ENCODE assay signal across 1 cellular context in the genomic region with DNA sequence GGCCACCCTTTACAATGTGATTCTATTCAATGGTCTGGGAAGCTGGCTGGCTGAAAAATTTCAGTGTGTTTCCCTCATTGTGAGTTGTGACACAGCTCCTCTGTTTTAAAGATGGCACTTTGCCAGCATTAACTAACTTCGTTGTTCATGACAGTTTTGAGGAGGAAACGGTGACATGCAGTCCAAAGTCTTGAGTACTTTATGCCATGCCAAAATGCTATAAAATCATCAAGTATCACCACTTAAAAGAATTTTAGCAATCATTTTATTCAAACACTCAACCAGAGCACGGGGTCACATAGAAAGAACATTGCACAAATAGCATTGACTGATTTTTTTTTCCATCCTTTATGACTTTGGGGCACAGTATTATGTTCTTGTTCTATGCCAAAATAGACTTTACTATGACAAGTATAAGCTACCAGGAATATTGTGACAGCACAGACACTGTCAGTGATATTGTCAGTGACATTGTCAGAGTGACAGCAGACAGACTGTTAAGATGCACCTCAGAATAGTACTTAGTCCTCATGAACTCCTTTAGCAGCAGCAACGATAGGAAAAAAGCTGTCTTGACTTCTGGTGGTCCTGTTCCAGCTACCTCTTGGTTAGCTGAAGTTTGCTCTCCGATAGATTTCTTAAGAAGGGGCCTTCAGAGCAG.
TF ChIP-seq lines count a peak whose summit lies in the region.

No MANE protein-coding gene starts in this region.

TF ChIP-seq in WTC11, 78 proteins besides CTCF, POLR2A, EP300 and RAD21:
- TF ChIP-seq NR1H2 (CRISPR knock-in tag; IDR thresholded peaks at IDR 0.05) (no peak), SOX15 (CRISPR knock-in tag; IDR thresholded peaks at IDR 0.05) (no peak), GABPB1 (CRISPR knock-in tag; IDR thresholded peaks at IDR 0.05) (no peak), ZNF138 (CRISPR knock-in tag; conservative IDR thresholded peaks at IDR 0.05) (no peak), FOXK1 (CRISPR knock-in tag; IDR thresholded peaks at IDR 0.05) (no peak), TEAD4 (CRISPR knock-in tag; IDR thresholded peaks at IDR 0.05) (no peak), ZNF232 (CRISPR knock-in tag; IDR thresholded peaks at IDR 0.05) (no peak), PRRX2 (CRISPR knock-in tag; IDR thresholded peaks at IDR 0.05) (no peak)
- TF ChIP-seq, protein P1, sequence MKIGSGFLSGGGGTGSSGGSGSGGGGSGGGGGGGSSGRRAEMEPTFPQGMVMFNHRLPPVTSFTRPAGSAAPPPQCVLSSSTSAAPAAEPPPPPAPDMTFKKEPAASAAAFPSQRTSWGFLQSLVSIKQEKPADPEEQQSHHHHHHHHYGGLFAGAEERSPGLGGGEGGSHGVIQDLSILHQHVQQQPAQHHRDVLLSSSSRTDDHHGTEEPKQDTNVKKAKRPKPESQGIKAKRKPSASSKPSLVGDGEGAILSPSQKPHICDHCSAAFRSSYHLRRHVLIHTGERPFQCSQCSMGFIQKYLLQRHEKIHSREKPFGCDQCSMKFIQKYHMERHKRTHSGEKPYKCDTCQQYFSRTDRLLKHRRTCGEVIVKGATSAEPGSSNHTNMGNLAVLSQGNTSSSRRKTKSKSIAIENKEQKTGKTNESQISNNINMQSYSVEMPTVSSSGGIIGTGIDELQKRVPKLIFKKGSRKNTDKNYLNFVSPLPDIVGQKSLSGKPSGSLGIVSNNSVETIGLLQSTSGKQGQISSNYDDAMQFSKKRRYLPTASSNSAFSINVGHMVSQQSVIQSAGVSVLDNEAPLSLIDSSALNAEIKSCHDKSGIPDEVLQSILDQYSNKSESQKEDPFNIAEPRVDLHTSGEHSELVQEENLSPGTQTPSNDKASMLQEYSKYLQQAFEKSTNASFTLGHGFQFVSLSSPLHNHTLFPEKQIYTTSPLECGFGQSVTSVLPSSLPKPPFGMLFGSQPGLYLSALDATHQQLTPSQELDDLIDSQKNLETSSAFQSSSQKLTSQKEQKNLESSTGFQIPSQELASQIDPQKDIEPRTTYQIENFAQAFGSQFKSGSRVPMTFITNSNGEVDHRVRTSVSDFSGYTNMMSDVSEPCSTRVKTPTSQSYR (CRISPR knock-in tag; IDR thresholded peaks at IDR 0.05), result no peak
- TF ChIP-seq, protein P2, sequence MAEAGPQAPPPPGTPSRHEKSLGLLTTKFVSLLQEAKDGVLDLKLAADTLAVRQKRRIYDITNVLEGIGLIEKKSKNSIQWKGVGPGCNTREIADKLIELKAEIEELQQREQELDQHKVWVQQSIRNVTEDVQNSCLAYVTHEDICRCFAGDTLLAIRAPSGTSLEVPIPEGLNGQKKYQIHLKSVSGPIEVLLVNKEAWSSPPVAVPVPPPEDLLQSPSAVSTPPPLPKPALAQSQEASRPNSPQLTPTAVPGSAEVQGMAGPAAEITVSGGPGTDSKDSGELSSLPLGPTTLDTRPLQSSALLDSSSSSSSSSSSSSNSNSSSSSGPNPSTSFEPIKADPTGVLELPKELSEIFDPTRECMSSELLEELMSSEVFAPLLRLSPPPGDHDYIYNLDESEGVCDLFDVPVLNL (CRISPR knock-in tag; IDR thresholded peaks at IDR 0.05; ENCODE audit: borderline replicate concordance, low read depth), result no peak
- TF ChIP-seq, protein P3, sequence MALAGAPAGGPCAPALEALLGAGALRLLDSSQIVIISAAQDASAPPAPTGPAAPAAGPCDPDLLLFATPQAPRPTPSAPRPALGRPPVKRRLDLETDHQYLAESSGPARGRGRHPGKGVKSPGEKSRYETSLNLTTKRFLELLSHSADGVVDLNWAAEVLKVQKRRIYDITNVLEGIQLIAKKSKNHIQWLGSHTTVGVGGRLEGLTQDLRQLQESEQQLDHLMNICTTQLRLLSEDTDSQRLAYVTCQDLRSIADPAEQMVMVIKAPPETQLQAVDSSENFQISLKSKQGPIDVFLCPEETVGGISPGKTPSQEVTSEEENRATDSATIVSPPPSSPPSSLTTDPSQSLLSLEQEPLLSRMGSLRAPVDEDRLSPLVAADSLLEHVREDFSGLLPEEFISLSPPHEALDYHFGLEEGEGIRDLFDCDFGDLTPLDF (CRISPR knock-in tag; IDR thresholded peaks at IDR 0.05), result no peak
- TF ChIP-seq, protein P4, sequence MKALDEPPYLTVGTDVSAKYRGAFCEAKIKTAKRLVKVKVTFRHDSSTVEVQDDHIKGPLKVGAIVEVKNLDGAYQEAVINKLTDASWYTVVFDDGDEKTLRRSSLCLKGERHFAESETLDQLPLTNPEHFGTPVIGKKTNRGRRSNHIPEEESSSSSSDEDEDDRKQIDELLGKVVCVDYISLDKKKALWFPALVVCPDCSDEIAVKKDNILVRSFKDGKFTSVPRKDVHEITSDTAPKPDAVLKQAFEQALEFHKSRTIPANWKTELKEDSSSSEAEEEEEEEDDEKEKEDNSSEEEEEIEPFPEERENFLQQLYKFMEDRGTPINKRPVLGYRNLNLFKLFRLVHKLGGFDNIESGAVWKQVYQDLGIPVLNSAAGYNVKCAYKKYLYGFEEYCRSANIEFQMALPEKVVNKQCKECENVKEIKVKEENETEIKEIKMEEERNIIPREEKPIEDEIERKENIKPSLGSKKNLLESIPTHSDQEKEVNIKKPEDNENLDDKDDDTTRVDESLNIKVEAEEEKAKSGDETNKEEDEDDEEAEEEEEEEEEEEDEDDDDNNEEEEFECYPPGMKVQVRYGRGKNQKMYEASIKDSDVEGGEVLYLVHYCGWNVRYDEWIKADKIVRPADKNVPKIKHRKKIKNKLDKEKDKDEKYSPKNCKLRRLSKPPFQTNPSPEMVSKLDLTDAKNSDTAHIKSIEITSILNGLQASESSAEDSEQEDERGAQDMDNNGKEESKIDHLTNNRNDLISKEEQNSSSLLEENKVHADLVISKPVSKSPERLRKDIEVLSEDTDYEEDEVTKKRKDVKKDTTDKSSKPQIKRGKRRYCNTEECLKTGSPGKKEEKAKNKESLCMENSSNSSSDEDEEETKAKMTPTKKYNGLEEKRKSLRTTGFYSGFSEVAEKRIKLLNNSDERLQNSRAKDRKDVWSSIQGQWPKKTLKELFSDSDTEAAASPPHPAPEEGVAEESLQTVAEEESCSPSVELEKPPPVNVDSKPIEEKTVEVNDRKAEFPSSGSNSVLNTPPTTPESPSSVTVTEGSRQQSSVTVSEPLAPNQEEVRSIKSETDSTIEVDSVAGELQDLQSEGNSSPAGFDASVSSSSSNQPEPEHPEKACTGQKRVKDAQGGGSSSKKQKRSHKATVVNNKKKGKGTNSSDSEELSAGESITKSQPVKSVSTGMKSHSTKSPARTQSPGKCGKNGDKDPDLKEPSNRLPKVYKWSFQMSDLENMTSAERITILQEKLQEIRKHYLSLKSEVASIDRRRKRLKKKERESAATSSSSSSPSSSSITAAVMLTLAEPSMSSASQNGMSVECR (CRISPR knock-in tag; IDR thresholded peaks at IDR 0.05; ENCODE audit: borderline replicate concordance), result no peak
